In genomic region chr12:132710422-132711168, GRCh38 we compare ENCODE assay signal across 8 cellular contexts. TPM values are rescaled to one million over a fixed set of nuclear protein-coding genes. Genes with fewer than 3 reads are reported as not detected.
DNase-seq lines count a peak whose midpoint lies in the region; ATAC-seq and TF ChIP-seq lines count a peak whose summit lies in the region.

PGAM5 (plus strand) TSS chr12:132710842; CDS start chr12:132710877, 35 bp downstream.

- peaks cover 40% of the 10 kb centered on the region for H3K79me2 ChIP-seq in GM23338 (replicated peaks; ENCODE audit: insufficient read depth)
- peaks cover 54% of the 10 kb centered on the region for H3K79me2 ChIP-seq in Karpas-422 (ENCODE audit: low read length)

- H2AFZ ChIP-seq in GM23338 (peak within 1 kb of the TSS; percentile 98), Karpas-422 (ENCODE audit: low read length) (peak within 1 kb of the TSS; percentile 91; the same call in 1 of the 2 replicates)

- no peaks in the 10 kb centered on the region for H3K9me3 ChIP-seq in Karpas-422 (ENCODE audit: low read length)

- peak within 1 kb of the TSS; percentile 47 for H3K27ac Mint-ChIP-seq in GM23338
- peak within 1 kb of the TSS; percentile 96 for H3K27ac Mint-ChIP-seq in activated T-helper 1 cell treated with anti-CD3 and anti-CD28 coated beads, Interleukin-12 subunit alpha, Interleukin-12 subunit beta, Interleukin-2, Interleukin-4 antibody, amounts not matched to agents 30 ng/mL and 10 ng/mL and 1 ng/mL, durations not matched to agents 14 hours and 24 hours and 36 hours
- H3K27ac Mint-ChIP-seq in natural killer cell = peak within 1 kb of the TSS; percentile 90

- H3K27ac ChIP-seq in GM23338 (ENCODE audit: low read depth) (peak within 1 kb of the TSS; percentile 77), Karpas-422 (ENCODE audit: low read length) (peak within 1 kb of the TSS; percentile 65)

- peaks cover 24% of the 10 kb centered on the region for H4K20me1 ChIP-seq in GM23338 (replicated peaks; ENCODE audit: insufficient read depth)
- H4K20me1 ChIP-seq in Karpas-422 (ENCODE audit: insufficient read depth, low read depth, low read length) = peaks cover 23% of the 10 kb centered on the region; the same call in 1 of the 2 replicates

- H3K27me3 ChIP-seq in GM23338 (ENCODE audit: insufficient read depth) (no peaks in the 10 kb centered on the region), Karpas-422 (ENCODE audit: low read length) (no peaks in the 10 kb centered on the region)

- H3K4me2 ChIP-seq in GM23338 = peak within 1 kb of the TSS; percentile 98
- H3K4me2 ChIP-seq in Karpas-422 (ENCODE audit: low read depth, low read length, poor library complexity, severe bottlenecking) = peak within 1 kb of the TSS; percentile 83

- ATAC-seq in GM23338 (peak; percentile 77), natural killer cell (peak; percentile 93 to 97 (median 93))

- intact Hi-C loops in activated T-helper 1 cell treated with anti-CD3 and anti-CD28 coated beads, Interleukin-12 subunit alpha, Interleukin-12 subunit beta, Interleukin-2, Interleukin-4 antibody, amounts not matched to agents 30 ng/mL and 10 ng/mL and 1 ng/mL, durations not matched to agents 14 hours and 24 hours and 36 hours (cut with micrococcal nuclease) = loop anchor here (1.0 kb wide), 4 partner anchors 23 to 177 kb away; partner anchors contain the start of genes CHFR, GOLGA3, POLE and PXMP2
- intact Hi-C loops in natural killer cell (cut with micrococcal nuclease) = no loop called here

- H3K4me1 Mint-ChIP-seq in GM23338 (peaks cover 6% of the 10 kb centered on the region; the same call in 2 of the 3 replicates), natural killer cell (peaks cover 0 to 6% of the 10 kb centered on the region in 2 donors)
- H3K4me1 Mint-ChIP-seq in activated T-helper 1 cell treated with anti-CD3 and anti-CD28 coated beads, Interleukin-12 subunit alpha, Interleukin-12 subunit beta, Interleukin-2, Interleukin-4 antibody, amounts not matched to agents 30 ng/mL and 10 ng/mL and 1 ng/mL, durations not matched to agents 14 hours and 24 hours and 36 hours (ENCODE audit: low read depth) = peaks cover 15% of the 10 kb centered on the region

- DNase-seq in EH (ENCODE audit: low read depth) (peak; percentile 81), GM23338 (ENCODE audit: low spot score) (peak; percentile 77), Karpas-422 (peak; percentile 96), RPMI8226 (peak; percentile 92), fibroblast of mammary gland (ENCODE audit: low read depth) (peak; percentile 59), natural killer cell (peak; percentile 83)
- peak; percentile 94 for DNase-seq in activated T-helper 1 cell treated with anti-CD3 and anti-CD28 coated beads, Interleukin-12 subunit alpha, Interleukin-12 subunit beta, Interleukin-2, Interleukin-4 antibody, amounts not matched to agents 30 ng/mL and 10 ng/mL and 1 ng/mL, durations not matched to agents 14 hours and 24 hours and 36 hours (ENCODE audit: low spot score)
- DNase-seq in stimulated activated naive CD4-positive, alpha-beta T cell (lab: John Stamatoyannopoulos, UW) = peak; percentile 87 to 95 (median 91)

- H3K9me2 ChIP-seq in GM23338 (ENCODE audit: insufficient read depth) (no peaks in the 10 kb centered on the region), Karpas-422 (replicated peaks; ENCODE audit: insufficient read depth, low read length) (no peaks in the 10 kb centered on the region)

- H3K9ac ChIP-seq in Karpas-422 (ENCODE audit: low read length) = peak within 1 kb of the TSS; percentile 78

- H3K4me1 ChIP-seq in GM23338 (ENCODE audit: insufficient read depth) (peaks cover 9% of the 10 kb centered on the region; the same call in 1 of the 2 replicates), Karpas-422 (ENCODE audit: low read length) (peaks cover 20% of the 10 kb centered on the region)

- H3K4me3 ChIP-seq in GM23338 (peak within 1 kb of the TSS; percentile 94), Karpas-422 (ENCODE audit: low read length) (peak within 1 kb of the TSS; percentile 79), fibroblast of mammary gland (ENCODE audit: control insufficient read depth, low read depth, low read length) (peak within 1 kb of the TSS; percentile 72)

- H3F3A ChIP-seq in GM23338 (replicated peaks; ENCODE audit: low read depth) = peaks cover 13% of the 10 kb centered on the region

- H3K36me3 ChIP-seq in GM23338 (ENCODE audit: insufficient read depth) = no peaks in the 10 kb centered on the region; the same call in 1 of the 2 replicates
- H3K36me3 ChIP-seq in Karpas-422 (ENCODE audit: insufficient read depth, low read length) = peaks cover 15% of the 10 kb centered on the region; the same call in 1 of the 2 replicates

- H3K4me3 Mint-ChIP-seq in GM23338 (peak within 1 kb of the TSS; percentile 84), natural killer cell (peak within 1 kb of the TSS; percentile 91)
- peak within 1 kb of the TSS; percentile 92 for H3K4me3 Mint-ChIP-seq in activated T-helper 1 cell treated with anti-CD3 and anti-CD28 coated beads, Interleukin-12 subunit alpha, Interleukin-12 subunit beta, Interleukin-2, Interleukin-4 antibody, amounts not matched to agents 30 ng/mL and 10 ng/mL and 1 ng/mL, durations not matched to agents 14 hours and 24 hours and 36 hours

- TF ChIP-seq CTCF in GM23338 (conservative IDR thresholded peaks at IDR 0.05; ENCODE audit: low read depth in 2 of 2) (no peak), fibroblast of mammary gland (conservative IDR thresholded peaks at IDR 0.05; ENCODE audit: control insufficient read depth, insufficient read depth, low read depth, low read length) (no peak), natural killer cell (IDR thresholded peaks at IDR 0.05) (no peak)

- H3K36me3 Mint-ChIP-seq in GM23338 (ENCODE audit: low read depth) (peaks cover 35% of the 10 kb centered on the region), natural killer cell (no peaks in the 10 kb centered on the region)
- H3K36me3 Mint-ChIP-seq in activated T-helper 1 cell treated with anti-CD3 and anti-CD28 coated beads, Interleukin-12 subunit alpha, Interleukin-12 subunit beta, Interleukin-2, Interleukin-4 antibody, amounts not matched to agents 30 ng/mL and 10 ng/mL and 1 ng/mL, durations not matched to agents 14 hours and 24 hours and 36 hours (ENCODE audit: low read depth) = peaks cover 14% of the 10 kb centered on the region

- peaks cover 15% of the 10 kb centered on the region for H3K27me3 Mint-ChIP-seq in GM23338 (ENCODE audit: insufficient read depth, low read depth, poor library complexity)
- no peaks in the 10 kb centered on the region for H3K27me3 Mint-ChIP-seq in activated T-helper 1 cell treated with anti-CD3 and anti-CD28 coated beads, Interleukin-12 subunit alpha, Interleukin-12 subunit beta, Interleukin-2, Interleukin-4 antibody, amounts not matched to agents 30 ng/mL and 10 ng/mL and 1 ng/mL, durations not matched to agents 14 hours and 24 hours and 36 hours (ENCODE audit: insufficient read depth)
- no peaks in the 10 kb centered on the region for H3K27me3 Mint-ChIP-seq in natural killer cell (ENCODE audit: low read depth in 2 of 2)

- H3K9me3 Mint-ChIP-seq in GM23338 (peaks cover 13% of the 10 kb centered on the region), natural killer cell (no peaks in the 10 kb centered on the region)
- H3K9me3 Mint-ChIP-seq in activated T-helper 1 cell treated with anti-CD3 and anti-CD28 coated beads, Interleukin-12 subunit alpha, Interleukin-12 subunit beta, Interleukin-2, Interleukin-4 antibody, amounts not matched to agents 30 ng/mL and 10 ng/mL and 1 ng/mL, durations not matched to agents 14 hours and 24 hours and 36 hours = no peaks in the 10 kb centered on the region

TF ChIP-seq in GM23338, 12 proteins besides CTCF, POLR2A, EP300 and RAD21:
- TF ChIP-seq STAT1 (IDR thresholded peaks at IDR 0.05; ENCODE audit: unreplicated experiment) (no peak), EZH2 (IDR thresholded peaks at IDR 0.05; ENCODE audit: low read depth, unreplicated experiment) (no peak), POLR2AphosphoS5 (IDR thresholded peaks at IDR 0.05; ENCODE audit: low read depth) (peak; percentile 72), EZH2phosphoT487 (IDR thresholded peaks at IDR 0.05; ENCODE audit: unreplicated experiment) (no peak), JUNB (IDR thresholded peaks at IDR 0.05; ENCODE audit: unreplicated experiment) (no peak)
- TF ChIP-seq, protein P1, sequence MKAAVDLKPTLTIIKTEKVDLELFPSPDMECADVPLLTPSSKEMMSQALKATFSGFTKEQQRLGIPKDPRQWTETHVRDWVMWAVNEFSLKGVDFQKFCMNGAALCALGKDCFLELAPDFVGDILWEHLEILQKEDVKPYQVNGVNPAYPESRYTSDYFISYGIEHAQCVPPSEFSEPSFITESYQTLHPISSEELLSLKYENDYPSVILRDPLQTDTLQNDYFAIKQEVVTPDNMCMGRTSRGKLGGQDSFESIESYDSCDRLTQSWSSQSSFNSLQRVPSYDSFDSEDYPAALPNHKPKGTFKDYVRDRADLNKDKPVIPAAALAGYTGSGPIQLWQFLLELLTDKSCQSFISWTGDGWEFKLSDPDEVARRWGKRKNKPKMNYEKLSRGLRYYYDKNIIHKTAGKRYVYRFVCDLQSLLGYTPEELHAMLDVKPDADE (IDR thresholded peaks at IDR 0.05) = no peak

RNA-seq across cellular contexts. Expression of gene PGAM5, which starts in this region (rescaled TPM):
- total RNA-seq in GM23338 (2014; rRNA removed; shearing (Covaris generic)) = 99.7 and 108 TPM in 2 replicates
- polyA plus RNA-seq in GM23338 (2016; fragmentation: Nextera tagmentation; extraction: Ambion mirVana) = 31.1 and 33.0 TPM in 2 replicates
- 42.5 and 63.2 TPM in 2 replicates for total RNA-seq in Karpas-422 (2014; rRNA removed; shearing (Covaris generic); ENCODE audit: low replicate concordance)
- 107 and 111 TPM in 2 replicates for total RNA-seq in activated T-helper 1 cell treated with anti-CD3 and anti-CD28 coated beads, Interleukin-12 subunit alpha, Interleukin-12 subunit beta, Interleukin-2, Interleukin-4 antibody, amounts not matched to agents 30 ng/mL and 10 ng/mL and 1 ng/mL, durations not matched to agents 14 hours and 24 hours and 36 hours
- total RNA-seq in natural killer cell = 10 to 100 TPM; 19.7 to 30.2 (median 21.9) TPM

Comparison
In these comparisons a context has a peak if more than half of its experiments do, and no peak if none do; other contexts are left out.
1. Peak in every context shown above with its lines: DNase-seq, ATAC-seq, H3K4me3 ChIP-seq and H3K27ac ChIP-seq.